1 cellular context compared by ENCODE assay signal in the genomic region with DNA sequence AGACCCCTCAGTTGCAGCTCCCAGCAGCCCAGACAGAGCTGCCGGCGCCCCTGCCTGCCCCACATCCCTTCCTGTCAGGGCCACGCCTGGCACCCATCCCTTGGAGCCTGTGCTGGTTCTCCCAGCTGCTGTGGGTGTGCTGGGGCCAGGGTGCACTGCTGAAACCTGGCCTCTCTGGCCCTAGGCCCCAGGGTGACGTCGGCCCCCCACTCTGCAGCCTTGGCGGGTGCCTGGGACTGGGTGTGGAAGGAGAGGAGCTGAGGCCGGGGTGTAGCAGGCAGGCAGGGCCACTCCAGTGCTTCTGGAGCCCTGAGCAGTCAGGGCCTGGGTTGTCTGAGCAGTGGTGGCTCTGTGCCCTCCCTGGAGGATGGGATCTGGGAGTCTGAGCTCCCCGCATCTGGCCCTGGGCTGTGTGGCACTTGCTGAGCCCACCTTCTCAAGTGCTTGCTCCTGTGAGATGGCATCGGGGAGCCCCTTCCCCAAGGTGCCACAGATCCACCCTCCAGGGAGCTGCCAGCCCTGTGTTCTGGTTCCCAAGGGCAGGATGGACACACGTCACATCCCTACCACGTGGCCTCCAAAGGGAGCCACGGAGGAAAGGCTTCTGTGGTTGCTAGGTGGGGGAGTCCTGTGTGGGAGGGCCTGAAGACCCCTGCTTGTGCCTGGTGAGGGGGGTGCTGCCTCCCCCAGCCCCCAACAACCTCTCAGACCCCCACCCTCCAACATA.
TF ChIP-seq lines count a peak whose summit lies in the region.

No MANE protein-coding gene starts in this region.

TF ChIP-seq in SK-N-SH treated with all-trans-retinoic acid at 6 μM for 48 hours, 23 proteins besides CTCF, POLR2A, EP300 and RAD21:
- TF ChIP-seq SNAI2 (CRISPR knock-in tag; IDR thresholded peaks at IDR 0.05) (no peak), ZC3H10 (CRISPR knock-in tag; IDR thresholded peaks at IDR 0.05) (no peak), BACH2 (CRISPR knock-in tag; IDR thresholded peaks at IDR 0.05; ENCODE audit: borderline replicate concordance) (no peak), CREB5 (CRISPR knock-in tag; IDR thresholded peaks at IDR 0.05; ENCODE audit: low read depth) (no peak), GLIS3 (CRISPR knock-in tag; IDR thresholded peaks at IDR 0.05) (no peak), TOX (CRISPR knock-in tag; IDR thresholded peaks at IDR 0.05; ENCODE audit: borderline replicate concordance) (no peak), PPARA (CRISPR knock-in tag; IDR thresholded peaks at IDR 0.05; ENCODE audit: borderline replicate concordance) (no peak), CSRNP3 (CRISPR knock-in tag; IDR thresholded peaks at IDR 0.05) (no peak), OSR1 (CRISPR knock-in tag; IDR thresholded peaks at IDR 0.05) (no peak), RARB (CRISPR knock-in tag; IDR thresholded peaks at IDR 0.05) (no peak), TCF4 (CRISPR knock-in tag; IDR thresholded peaks at IDR 0.05; ENCODE audit: borderline replicate concordance) (no peak), ISL1 (CRISPR knock-in tag; IDR thresholded peaks at IDR 0.05) (no peak), ESRRG (CRISPR knock-in tag; IDR thresholded peaks at IDR 0.05) (no peak)
- TF ChIP-seq, protein P1, sequence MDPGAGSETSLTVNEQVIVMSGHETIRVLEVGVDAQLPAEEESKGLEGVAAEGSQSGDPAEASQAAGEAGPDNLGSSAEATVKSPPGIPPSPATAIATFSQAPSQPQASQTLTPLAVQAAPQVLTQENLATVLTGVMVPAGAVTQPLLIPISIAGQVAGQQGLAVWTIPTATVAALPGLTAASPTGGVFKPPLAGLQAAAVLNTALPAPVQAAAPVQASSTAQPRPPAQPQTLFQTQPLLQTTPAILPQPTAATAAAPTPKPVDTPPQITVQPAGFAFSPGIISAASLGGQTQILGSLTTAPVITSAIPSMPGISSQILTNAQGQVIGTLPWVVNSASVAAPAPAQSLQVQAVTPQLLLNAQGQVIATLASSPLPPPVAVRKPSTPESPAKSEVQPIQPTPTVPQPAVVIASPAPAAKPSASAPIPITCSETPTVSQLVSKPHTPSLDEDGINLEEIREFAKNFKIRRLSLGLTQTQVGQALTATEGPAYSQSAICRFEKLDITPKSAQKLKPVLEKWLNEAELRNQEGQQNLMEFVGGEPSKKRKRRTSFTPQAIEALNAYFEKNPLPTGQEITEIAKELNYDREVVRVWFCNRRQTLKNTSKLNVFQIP (CRISPR knock-in tag; IDR thresholded peaks at IDR 0.05; ENCODE audit: borderline replicate concordance, low read depth), result no peak
